Comparison of ENCODE assay signal across 29 cellular contexts in the genomic region with DNA sequence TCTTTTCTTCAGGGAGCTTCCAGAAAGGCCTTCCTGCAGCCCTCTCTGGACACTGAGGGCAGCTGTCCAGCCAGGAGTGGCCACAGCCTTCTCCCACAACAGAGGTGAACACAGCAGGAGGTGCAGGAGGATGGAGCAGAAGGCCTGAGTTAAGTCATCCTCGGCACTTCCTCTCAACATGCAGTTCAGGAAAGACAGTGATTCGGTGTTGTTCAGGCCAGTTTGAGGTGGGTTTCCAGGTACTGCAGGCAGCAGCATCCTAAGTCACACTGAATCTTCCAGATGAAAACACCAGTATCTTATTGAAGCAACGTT.
"Had no signal": no experiment of that assay in that cellular context is flagged by ENCODE, and none has a peak within 500 bp of the region (broad histone marks: within the 10 kb centered on the region; RNA-seq: fewer than 3 reads in every experiment).

No MANE protein-coding gene starts in this region.

- H3K4me1 Mint-ChIP-seq: activated CD4-positive, alpha-beta T cell treated with anti-CD3 and anti-CD28 coated beads for 36 hours; activated CD4-positive, alpha-beta T cell treated with anti-CD3 and anti-CD28 coated beads, Interleukin-2, amount 10 ng/mL, durations not matched to agents 7 days and 5 days; central memory CD8-positive, alpha-beta T cell had no signal

- H3K9me3 Mint-ChIP-seq: activated CD4-positive, alpha-beta memory T cell treated with anti-CD3 and anti-CD28 coated beads for 36 hours; activated CD4-positive, alpha-beta T cell treated with anti-CD3 and anti-CD28 coated beads, Interleukin-2, amount 10 ng/mL, durations not matched to agents 7 days and 5 days; activated naive CD4-positive, alpha-beta T cell treated with anti-CD3 and anti-CD28 coated beads for 36 hours; activated naive CD4-positive, alpha-beta T cell treated with anti-CD3 and anti-CD28 coated beads, Interleukin-2, amount 50 U/mL, for 72 hours; activated T-cell treated with anti-CD3 and anti-CD28 coated beads, Interleukin-2, amount 50 U/mL, for 4 hours; activated T-helper 1 cell treated with anti-CD3 and anti-CD28 coated beads, Interleukin-12 subunit alpha, Interleukin-12 subunit beta, Interleukin-2, Interleukin-4 antibody, amounts not matched to agents 30 ng/mL and 10 ng/mL and 1 ng/mL, durations not matched to agents 14 hours and 24 hours and 36 hours; brain; central memory CD8-positive, alpha-beta T cell; T-helper 1 cell treated with Interleukin-12 subunit alpha and Interleukin-12 subunit beta and Interleukin-4 antibody, amounts not matched to agents 30 μg/mL and 1 μg/mL, for 36 hours; T-helper 2 cell treated with Interferon-gamma antibody and Interleukin-4, amounts not matched to agents 5 μg/mL and 100 μg/mL, for 36 hours had no signal

- H3K4me2 ChIP-seq: SK-N-SH had no signal

- DNase-seq: activated CD4-positive, alpha-beta memory T cell treated with anti-CD3 and anti-CD28 coated beads for 36 hours; activated CD4-positive, alpha-beta T cell treated with anti-CD3 and anti-CD28 coated beads for 36 hours; activated CD4-positive, alpha-beta T cell treated with anti-CD3 and anti-CD28 coated beads, Interleukin-2, amount 10 ng/mL, durations not matched to agents 7 days and 5 days; activated CD8-positive, alpha-beta memory T cell treated with anti-CD3 and anti-CD28 coated beads, Interleukin-2, amount 50 U/mL, for 4 hours; activated gamma-delta T cell treated with Interleukin-2 at 50 U/mL for 16 hours; activated naive CD4-positive, alpha-beta T cell treated with anti-CD3 and anti-CD28 coated beads for 36 hours; activated T-cell treated with anti-CD3 and anti-CD28 coated beads for 4 hours; activated T-cell treated with anti-CD3 and anti-CD28 coated beads, Interleukin-2, amount 50 U/mL, for 4 hours; adrenal gland; MM.1S; MV-4-11; NCI-H1092; NCI-H1436 treated with DMSO at 0.1 percent for 48 hours; NCI-H2029; NCI-H345; NCI-H524 treated with DMSO at 0.1 percent for 48 hours; PC-3; Peyer's patch; RPMI8226; SHP77 treated with DMSO at 0.1 percent for 48 hours had no signal

- H3K36me3 ChIP-seq: adrenal gland, Peyer's patch, SJSA1 had no signal

- H3K9me2 ChIP-seq: SK-N-SH had no signal

- H3K4me3 ChIP-seq: adrenal gland, Peyer's patch, SJSA1 had no signal

- H3K4me3 Mint-ChIP-seq: activated CD4-positive, alpha-beta memory T cell treated with anti-CD3 and anti-CD28 coated beads for 36 hours; activated CD4-positive, alpha-beta T cell treated with anti-CD3 and anti-CD28 coated beads for 36 hours; activated CD4-positive, alpha-beta T cell treated with anti-CD3 and anti-CD28 coated beads, Interleukin-2, amount 10 ng/mL, durations not matched to agents 7 days and 5 days; activated naive CD4-positive, alpha-beta T cell treated with anti-CD3 and anti-CD28 coated beads for 36 hours; activated T-cell treated with anti-CD3 and anti-CD28 coated beads, Interleukin-2, amount 50 U/mL, for 4 hours; activated T-helper 1 cell treated with anti-CD3 and anti-CD28 coated beads, Interleukin-12 subunit alpha, Interleukin-12 subunit beta, Interleukin-2, Interleukin-4 antibody, amounts not matched to agents 30 ng/mL and 10 ng/mL and 1 ng/mL, durations not matched to agents 14 hours and 24 hours and 36 hours; central memory CD8-positive, alpha-beta T cell; T-helper 1 cell treated with Interleukin-12 subunit alpha and Interleukin-12 subunit beta and Interleukin-4 antibody, amounts not matched to agents 30 μg/mL and 1 μg/mL, for 36 hours; T-helper 2 cell treated with Interferon-gamma antibody and Interleukin-4, amounts not matched to agents 5 μg/mL and 100 μg/mL, for 36 hours had no signal

- H3K27me3 ChIP-seq: adrenal gland, Peyer's patch, SJSA1 had no signal

- H3K27me3 Mint-ChIP-seq: activated CD4-positive, alpha-beta memory T cell treated with anti-CD3 and anti-CD28 coated beads for 36 hours; activated CD4-positive, alpha-beta T cell treated with anti-CD3 and anti-CD28 coated beads for 36 hours; activated CD4-positive, alpha-beta T cell treated with anti-CD3 and anti-CD28 coated beads, Interleukin-2, amount 10 ng/mL, durations not matched to agents 7 days and 5 days; central memory CD8-positive, alpha-beta T cell had no signal

- H3K4me1 ChIP-seq: adrenal gland, Peyer's patch had no signal

- H3K36me3 Mint-ChIP-seq: activated CD4-positive, alpha-beta memory T cell treated with anti-CD3 and anti-CD28 coated beads for 36 hours; activated naive CD4-positive, alpha-beta T cell treated with anti-CD3 and anti-CD28 coated beads, Interleukin-2, amount 50 U/mL, for 72 hours; brain had no signal

- ATAC-seq: activated CD4-positive, alpha-beta T cell treated with anti-CD3 and anti-CD28 coated beads for 36 hours; activated CD4-positive, CD25-positive, alpha-beta regulatory T cell treated with anti-CD3 and anti-CD28 coated beads, Interleukin-2, amount 50 U/mL, for 24 hours; activated naive CD4-positive, alpha-beta T cell treated with anti-CD3 and anti-CD28 coated beads, Interleukin-2, amount 50 U/mL, for 72 hours; activated T-cell treated with anti-CD3 and anti-CD28 coated beads, Interleukin-2, amount 50 U/mL, for 4 hours; PC-3 had no signal

- H3K27ac ChIP-seq: adrenal gland, Peyer's patch, SJSA1 had no signal

- H3K27ac Mint-ChIP-seq: activated CD4-positive, alpha-beta memory T cell treated with anti-CD3 and anti-CD28 coated beads for 36 hours; activated CD4-positive, alpha-beta T cell treated with anti-CD3 and anti-CD28 coated beads for 36 hours; activated CD4-positive, alpha-beta T cell treated with anti-CD3 and anti-CD28 coated beads, Interleukin-2, amount 10 ng/mL, durations not matched to agents 7 days and 5 days; activated naive CD4-positive, alpha-beta T cell treated with anti-CD3 and anti-CD28 coated beads for 36 hours; activated naive CD4-positive, alpha-beta T cell treated with anti-CD3 and anti-CD28 coated beads, Interleukin-2, amount 50 U/mL, for 72 hours; activated T-helper 1 cell treated with anti-CD3 and anti-CD28 coated beads, Interleukin-12 subunit alpha, Interleukin-12 subunit beta, Interleukin-2, Interleukin-4 antibody, amounts not matched to agents 30 ng/mL and 10 ng/mL and 1 ng/mL, durations not matched to agents 14 hours and 24 hours and 36 hours; T-helper 1 cell treated with Interleukin-12 subunit alpha and Interleukin-12 subunit beta and Interleukin-4 antibody, amounts not matched to agents 30 μg/mL and 1 μg/mL, for 36 hours; T-helper 2 cell treated with Interferon-gamma antibody and Interleukin-4, amounts not matched to agents 5 μg/mL and 100 μg/mL, for 36 hours had no signal
